Comparison of ENCODE assay signal across 1 cellular context in genomic region chr5:75325242-75325641, GRCh38.
TF ChIP-seq lines count a peak whose summit lies in the region.

No MANE protein-coding gene starts in this region.

TF ChIP-seq in HCT116, 20 proteins besides CTCF, POLR2A, EP300 and RAD21 (continued from another document):
- TF ChIP-seq, protein P1, sequence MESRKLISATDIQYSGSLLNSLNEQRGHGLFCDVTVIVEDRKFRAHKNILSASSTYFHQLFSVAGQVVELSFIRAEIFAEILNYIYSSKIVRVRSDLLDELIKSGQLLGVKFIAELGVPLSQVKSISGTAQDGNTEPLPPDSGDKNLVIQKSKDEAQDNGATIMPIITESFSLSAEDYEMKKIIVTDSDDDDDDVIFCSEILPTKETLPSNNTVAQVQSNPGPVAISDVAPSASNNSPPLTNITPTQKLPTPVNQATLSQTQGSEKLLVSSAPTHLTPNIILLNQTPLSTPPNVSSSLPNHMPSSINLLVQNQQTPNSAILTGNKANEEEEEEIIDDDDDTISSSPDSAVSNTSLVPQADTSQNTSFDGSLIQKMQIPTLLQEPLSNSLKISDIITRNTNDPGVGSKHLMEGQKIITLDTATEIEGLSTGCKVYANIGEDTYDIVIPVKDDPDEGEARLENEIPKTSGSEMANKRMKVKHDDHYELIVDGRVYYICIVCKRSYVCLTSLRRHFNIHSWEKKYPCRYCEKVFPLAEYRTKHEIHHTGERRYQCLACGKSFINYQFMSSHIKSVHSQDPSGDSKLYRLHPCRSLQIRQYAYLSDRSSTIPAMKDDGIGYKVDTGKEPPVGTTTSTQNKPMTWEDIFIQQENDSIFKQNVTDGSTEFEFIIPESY (IDR thresholded peaks at IDR 0.05; ENCODE audit: extremely low read depth, insufficient replicate concordance, low read length) = no peak
- TF ChIP-seq, protein P2, sequence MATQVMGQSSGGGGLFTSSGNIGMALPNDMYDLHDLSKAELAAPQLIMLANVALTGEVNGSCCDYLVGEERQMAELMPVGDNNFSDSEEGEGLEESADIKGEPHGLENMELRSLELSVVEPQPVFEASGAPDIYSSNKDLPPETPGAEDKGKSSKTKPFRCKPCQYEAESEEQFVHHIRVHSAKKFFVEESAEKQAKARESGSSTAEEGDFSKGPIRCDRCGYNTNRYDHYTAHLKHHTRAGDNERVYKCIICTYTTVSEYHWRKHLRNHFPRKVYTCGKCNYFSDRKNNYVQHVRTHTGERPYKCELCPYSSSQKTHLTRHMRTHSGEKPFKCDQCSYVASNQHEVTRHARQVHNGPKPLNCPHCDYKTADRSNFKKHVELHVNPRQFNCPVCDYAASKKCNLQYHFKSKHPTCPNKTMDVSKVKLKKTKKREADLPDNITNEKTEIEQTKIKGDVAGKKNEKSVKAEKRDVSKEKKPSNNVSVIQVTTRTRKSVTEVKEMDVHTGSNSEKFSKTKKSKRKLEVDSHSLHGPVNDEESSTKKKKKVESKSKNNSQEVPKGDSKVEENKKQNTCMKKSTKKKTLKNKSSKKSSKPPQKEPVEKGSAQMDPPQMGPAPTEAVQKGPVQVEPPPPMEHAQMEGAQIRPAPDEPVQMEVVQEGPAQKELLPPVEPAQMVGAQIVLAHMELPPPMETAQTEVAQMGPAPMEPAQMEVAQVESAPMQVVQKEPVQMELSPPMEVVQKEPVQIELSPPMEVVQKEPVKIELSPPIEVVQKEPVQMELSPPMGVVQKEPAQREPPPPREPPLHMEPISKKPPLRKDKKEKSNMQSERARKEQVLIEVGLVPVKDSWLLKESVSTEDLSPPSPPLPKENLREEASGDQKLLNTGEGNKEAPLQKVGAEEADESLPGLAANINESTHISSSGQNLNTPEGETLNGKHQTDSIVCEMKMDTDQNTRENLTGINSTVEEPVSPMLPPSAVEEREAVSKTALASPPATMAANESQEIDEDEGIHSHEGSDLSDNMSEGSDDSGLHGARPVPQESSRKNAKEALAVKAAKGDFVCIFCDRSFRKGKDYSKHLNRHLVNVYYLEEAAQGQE (IDR thresholded peaks at IDR 0.05; ENCODE audit: low read depth) = no peak
